ENCODE assay signal across 28 cellular contexts in genomic region chr10:59285848-59286247, GRCh38.
DNase-seq lines count a peak whose midpoint lies in the region; ATAC-seq, FAIRE-seq and TF ChIP-seq lines count a peak whose summit lies in the region.
"Had no signal": no experiment of that assay in that cellular context is flagged by ENCODE, and none has a peak within 500 bp of the region (broad histone marks: within the 10 kb centered on the region; RNA-seq: fewer than 3 reads in every experiment).

No MANE protein-coding gene starts in this region.

- FAIRE-seq in bronchial epithelial cell (lab: Jason Lieb, UNC) = no peak
- FAIRE-seq: A204.1, G401.6 had no signal

- H3K27ac ChIP-seq in foreskin keratinocyte (no peak overlapping the region), temporal lobe (ENCODE audit: low read depth, low read length) (peak overlapping the region; percentile 91), tibial artery (no peak overlapping the region)
- H3K27ac ChIP-seq: BLaER1 treated with 17β-estradiol and CSF1 and Interleukin-3, amounts not matched to agents 10 nM and 100 nM; SJSA1 had no signal

- ATAC-seq in foreskin keratinocyte (no peak), HG02623 (IDR thresholded peaks at IDR 0.05; ENCODE audit: unreplicated experiment) (no peak), HG03442 (IDR thresholded peaks at IDR 0.05; ENCODE audit: unreplicated experiment) (no peak)
- ATAC-seq: GM23338 had no signal

- TF ChIP-seq CTCF in bronchial epithelial cell (IDR thresholded peaks at IDR 0.05; ENCODE audit: insufficient read depth, low read length, severe bottlenecking) = no peak
- no peak for TF ChIP-seq CTCF in foreskin keratinocyte (conservative IDR thresholded peaks at IDR 0.05)
- TF ChIP-seq CTCF in tibial artery (IDR thresholded peaks at IDR 0.05) = no peak

- H3K4me3 ChIP-seq in bronchial epithelial cell (ENCODE audit: low read depth, low read length) (no peak overlapping the region), tibial artery (no peak overlapping the region)
- H3K4me3 ChIP-seq: BLaER1 treated with 17β-estradiol and CSF1 and Interleukin-3, amounts not matched to agents 10 nM and 100 nM; GM23338; SJSA1 had no signal

- intact Hi-C loops in tibial artery (cut with DNase I; ENCODE audit: low total_unique reads) = no loop called here

- DNase-seq in bronchial epithelial cell (ENCODE audit: low read depth) (peak; percentile 29), foreskin keratinocyte (peak; percentile 19 to 59), pons (ENCODE audit: low spot score) (peak; percentile 78), tibial artery (no peak)
- DNase-seq: AML-193; Caco-2; CD4-positive, alpha-beta memory T cell; H9; HFFc6; IMR-90; KG1; NCI-H1048; NCI-H1417; NCI-H1694; NCI-H2029 treated with DMSO at 0.1 percent for 48 hours; NCI-H226; NCI-H510A; NCI-H69; Right ventricle myocardium superior; RPMI8226 had no signal

- no peaks in the 10 kb centered on the region for H3K9me3 ChIP-seq in tibial artery
- H3K9me3 ChIP-seq: BLaER1 treated with 17β-estradiol and CSF1 and Interleukin-3, amounts not matched to agents 10 nM and 100 nM; Caco-2; SJSA1 had no signal

- H3K4me1 ChIP-seq in foreskin keratinocyte (peaks cover 5% of the 10 kb centered on the region), tibial artery (peaks cover 0 to 35% (median 15%) of the 10 kb centered on the region in 4 donors)
- H3K4me1 ChIP-seq: BLaER1 treated with 17β-estradiol and CSF1 and Interleukin-3, amounts not matched to agents 10 nM and 100 nM; Caco-2; SJSA1 had no signal

- H3K36me3 ChIP-seq in bronchial epithelial cell (ENCODE audit: control insufficient read depth, insufficient read depth, low read length) (no peaks in the 10 kb centered on the region), tibial artery (no peaks in the 10 kb centered on the region)
- H3K36me3 ChIP-seq: BLaER1 treated with 17β-estradiol and CSF1 and Interleukin-3, amounts not matched to agents 10 nM and 100 nM; SJSA1 had no signal

- H3K27me3 ChIP-seq in bronchial epithelial cell (ENCODE audit: control insufficient read depth, insufficient read depth, low read length) (no peaks in the 10 kb centered on the region), foreskin keratinocyte (no peaks in the 10 kb centered on the region), tibial artery (no peaks in the 10 kb centered on the region)
- H3K27me3 ChIP-seq: BLaER1 treated with 17β-estradiol and CSF1 and Interleukin-3, amounts not matched to agents 10 nM and 100 nM; SJSA1 had no signal

Comparison
In these comparisons a context has a peak if more than half of its experiments do, and no peak if none do; other contexts are left out.
1. DNase-seq: peak in bronchial epithelial cell (single experiment), foreskin keratinocyte (2 of 2) and pons (single experiment); none in tibial artery (0 of 2).